Comparison of ENCODE assay signal across 33 cellular contexts in genomic region chr13:46045424-46045823, GRCh38. TPM values are rescaled to one million over a fixed set of nuclear protein-coding genes. Genes with fewer than 3 reads are reported as not detected.
"Had no signal": no experiment of that assay in that cellular context is flagged by ENCODE, and none has a peak within 500 bp of the region (broad histone marks: within the 10 kb centered on the region; RNA-seq: fewer than 3 reads in every experiment).

No MANE protein-coding gene starts in this region.

- H3K9me3 Mint-ChIP-seq: naive thymus-derived CD4-positive, alpha-beta T cell; nephron; neural progenitor cell; stimulated activated effector memory CD8-positive, alpha-beta T cell treated with anti-CD3 and anti-CD28 coated beads, Interleukin-12 subunit alpha, Interleukin-12 subunit beta, amount 100 ng/mL, for 72 hours; type B pancreatic cell had no signal

- ATAC-seq: gastrocnemius medialis; left cardiac atrium; left lung; naive thymus-derived CD4-positive, alpha-beta T cell; psoas muscle; right cardiac atrium; stimulated activated effector memory CD8-positive, alpha-beta T cell treated with anti-CD3 and anti-CD28 coated beads, Interleukin-12 subunit alpha, Interleukin-12 subunit beta, amount 100 ng/mL, for 72 hours had no signal

- H3K9ac ChIP-seq: neural progenitor cell had no signal

- DNase-seq: dermis blood vessel endothelial cell; effector memory CD4-positive, alpha-beta T cell; erythroblast; esophagus squamous epithelium; gastrocnemius medialis; head of caudate nucleus; left cardiac atrium; left lung; mesenchymal stem cell; midbrain; naive thymus-derived CD4-positive, alpha-beta T cell; psoas muscle; right cardiac atrium; sigmoid colon; stimulated activated CD4-positive, alpha-beta T cell treated with anti-CD3 and anti-CD28 coated beads, Interleukin-2, amount 100 ng/mL, for 24 hours; stimulated activated CD4-positive, alpha-beta T cell treated with anti-CD3 and anti-CD28 coated beads, Interleukin-4, amount 100 ng/mL, for 24 hours; stimulated activated naive CD4-positive, alpha-beta T cell treated with Interleukin-2 at 50 U/mL for 16 hours; stomach; testis; tibial artery had no signal

- H2AFZ ChIP-seq: neural progenitor cell had no signal

- H3K4me3 Mint-ChIP-seq: naive thymus-derived CD4-positive, alpha-beta T cell; nephron; neural progenitor cell; stimulated activated effector memory CD8-positive, alpha-beta T cell treated with anti-CD3 and anti-CD28 coated beads, Interleukin-12 subunit alpha, Interleukin-12 subunit beta, amount 100 ng/mL, for 72 hours; type B pancreatic cell had no signal

- H3K4me3 ChIP-seq: coronary artery, esophagus squamous epithelium, gastrocnemius medialis, left lung, neural progenitor cell, psoas muscle, sigmoid colon, stomach, testis, tibial artery had no signal

- H3K4me2 ChIP-seq: neural progenitor cell had no signal

- H3K27me3 ChIP-seq: esophagus squamous epithelium, gastrocnemius medialis, left lung, neural progenitor cell, sigmoid colon, stomach, testis, tibial artery had no signal

- H3K27ac ChIP-seq: coronary artery, esophagus squamous epithelium, gastrocnemius medialis, left lung, neural progenitor cell, psoas muscle, sigmoid colon, stomach, testis, tibial artery had no signal

- H3K9me3 ChIP-seq: esophagus squamous epithelium, gastrocnemius medialis, left lung, psoas muscle, sigmoid colon, stomach, testis, tibial artery had no signal

- H3K27ac Mint-ChIP-seq: naive thymus-derived CD4-positive, alpha-beta T cell; nephron; neural progenitor cell; stimulated activated effector memory CD8-positive, alpha-beta T cell treated with anti-CD3 and anti-CD28 coated beads, Interleukin-12 subunit alpha, Interleukin-12 subunit beta, amount 100 ng/mL, for 72 hours; type B pancreatic cell had no signal

- H3K27me3 Mint-ChIP-seq: naive thymus-derived CD4-positive, alpha-beta T cell; type B pancreatic cell had no signal

RNA-seq across cellular contexts. Expression of gene CPB2, which starts 59.4 kb away (rescaled TPM):
- total RNA-seq: dermis blood vessel endothelial cell; esophagus squamous epithelium; fibroblast of villous mesenchyme; glomerular endothelial cell; kidney epithelial cell; left cardiac atrium; lung microvascular endothelial cell; naive thymus-derived CD4-positive, alpha-beta T cell; osteoblast; psoas muscle; renal cortical epithelial cell; right cardiac atrium; sigmoid colon; skeletal muscle tissue; testis; urinary bladder had no signal
- polyA plus RNA-seq: naive thymus-derived CD4-positive, alpha-beta T cell; psoas muscle; right cardiac atrium; sigmoid colon; stomach had no signal
